In the genomic region with DNA sequence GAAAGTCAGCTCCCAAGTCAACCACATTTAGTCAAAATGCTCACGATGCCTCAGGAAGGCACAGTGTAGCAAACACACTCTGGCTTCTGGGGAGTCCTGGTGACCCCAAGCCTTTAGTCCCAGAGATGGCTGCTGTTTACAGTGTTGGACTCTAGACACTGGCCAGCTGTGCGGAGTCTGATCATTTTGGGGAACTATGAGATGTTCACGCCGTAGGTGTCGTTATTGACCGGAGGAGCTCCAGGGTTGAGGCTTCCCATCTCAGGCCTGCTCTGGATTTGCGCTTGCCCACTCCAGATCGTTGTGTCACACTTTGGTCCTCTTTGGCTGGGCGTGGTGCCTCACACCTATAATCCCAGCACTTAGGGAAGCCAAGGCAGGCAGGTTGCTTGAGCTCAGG, we compare ENCODE assay signal across 8 cellular contexts.
"Had no signal": no experiment of that assay in that cellular context is flagged by ENCODE, and none has a peak within 500 bp of the region (broad histone marks: within the 10 kb centered on the region; RNA-seq: fewer than 3 reads in every experiment).

No MANE protein-coding gene starts in this region.

- H3K9me3 Mint-ChIP-seq: HFFc6 had no signal

- H3K4me3 ChIP-seq: GM23248, HAP-1 had no signal

- H3K4me3 Mint-ChIP-seq: HFFc6 had no signal

- FAIRE-seq: HepG2 had no signal

- H3K4me1 ChIP-seq: HAP-1 had no signal

- H3K9me3 ChIP-seq: HAP-1 had no signal

- H3K27ac Mint-ChIP-seq: HFFc6 had no signal

- H3K27ac ChIP-seq: GM23248, HL-60 had no signal

- DNase-seq: GM23248, GOT3, H7, HFFc6, IMR-90 had no signal
